ENCODE assay signal across 1 cellular context in the genomic region with DNA sequence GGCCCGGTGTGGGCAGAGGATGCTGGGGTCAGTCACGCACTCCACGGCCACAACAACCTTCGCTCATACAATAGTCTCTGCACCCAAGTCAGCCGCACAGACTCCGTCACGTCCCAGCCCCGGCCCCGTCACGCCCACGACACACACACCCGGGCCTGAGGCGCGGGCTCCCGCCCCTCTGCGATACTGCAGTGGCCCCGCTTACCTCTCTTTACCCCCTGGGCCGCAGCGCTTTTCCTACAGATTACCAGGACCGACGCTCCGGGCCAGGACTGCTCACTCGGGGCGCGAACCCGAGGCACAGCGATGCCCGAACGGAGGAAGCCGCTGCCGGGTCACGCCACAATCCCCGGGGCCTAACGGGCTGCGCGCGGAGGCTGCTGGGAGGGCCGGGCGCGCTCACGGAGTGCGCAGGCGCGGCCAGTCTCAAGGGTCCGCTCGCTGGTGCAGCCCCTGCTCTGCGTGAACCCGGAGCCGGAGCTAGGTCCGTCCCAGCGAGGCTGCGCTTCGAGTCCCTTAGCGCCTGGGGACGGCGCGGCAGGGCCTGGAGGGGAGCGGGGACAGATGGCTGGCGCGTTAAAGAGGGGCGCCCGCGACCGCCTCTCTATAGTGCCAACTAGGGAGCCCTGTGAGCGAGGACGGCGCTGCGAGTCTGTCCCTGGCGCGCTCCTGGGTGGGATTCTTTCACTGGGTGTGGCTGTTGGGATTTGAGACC.
A peak's percentile ranks its signal among the peaks of the same experiment; 100 is the strongest.
TF ChIP-seq lines count a peak whose summit lies in the region.

A gene (minus strand): TSS at position 358 of the 715 bp plus-strand sequence. CDS start 8,855 bp downstream, outside the sequence.

TF ChIP-seq in HepG2, 621 proteins besides CTCF, POLR2A, EP300 and RAD21 (continued from another document and continues in another):
- TF ChIP-seq REL (CRISPR knock-in tag; conservative IDR thresholded peaks at IDR 0.05) (no peak), ZSCAN30 (CRISPR knock-in tag; IDR thresholded peaks at IDR 0.05) (no peak), CHCHD3 (CRISPR knock-in tag; IDR thresholded peaks at IDR 0.05) (no peak), ZNF552 (CRISPR knock-in tag; IDR thresholded peaks at IDR 0.05; ENCODE audit: borderline replicate concordance) (no peak), SUZ12 (IDR thresholded peaks at IDR 0.05; ENCODE audit: low read depth, low read length) (peak; percentile 28; the same call in 1 of the 2 replicates), ATM (IDR thresholded peaks at IDR 0.05; ENCODE audit: borderline replicate concordance) (no peak), LCORL (IDR thresholded peaks at IDR 0.05) (no peak), LCORL (CRISPR knock-in tag; IDR thresholded peaks at IDR 0.05) (peak; percentile 36; the same call in 1 of the 2 replicates), ZNF891 (CRISPR knock-in tag; IDR thresholded peaks at IDR 0.05) (0 out of 2 replicates have a peak, but pooled peaks have one; percentile 67), ZNF225 (CRISPR knock-in tag; IDR thresholded peaks at IDR 0.05) (peak; percentile 64; the same call in 1 of the 2 replicates), ZNF598 (CRISPR knock-in tag; IDR thresholded peaks at IDR 0.05; ENCODE audit: borderline replicate concordance) (no peak), HOXA3 (CRISPR knock-in tag; IDR thresholded peaks at IDR 0.05) (peak; percentile 62; the same call in 1 of the 2 replicates), PTBP1 (IDR thresholded peaks at IDR 0.05; ENCODE audit: low read depth, low read length, poor library complexity, severe bottlenecking) (no peak), JDP2 (CRISPR knock-in tag; IDR thresholded peaks at IDR 0.05; ENCODE audit: borderline replicate concordance) (no peak), SMC3 (IDR thresholded peaks at IDR 0.05; ENCODE audit: low read length) (no peak), ZNF883 (CRISPR knock-in tag; IDR thresholded peaks at IDR 0.05; ENCODE audit: not compliant biosample characterization) (peak; percentile 28), KAT7 (CRISPR knock-in tag; IDR thresholded peaks at IDR 0.05; ENCODE audit: borderline replicate concordance) (0 out of 2 replicates have a peak, but pooled peaks have one; percentile 33), REXO4 (CRISPR knock-in tag; IDR thresholded peaks at IDR 0.05; ENCODE audit: borderline replicate concordance) (no peak), CHD4 (IDR thresholded peaks at IDR 0.05; ENCODE audit: borderline replicate concordance, low read length) (no peak), DR1 (CRISPR knock-in tag; IDR thresholded peaks at IDR 0.05) (0 out of 2 replicates have a peak, but pooled peaks have one; percentile 15), ZNF230 (CRISPR knock-in tag; IDR thresholded peaks at IDR 0.05) (0 out of 2 replicates have a peak, but pooled peaks have one; percentile 22), ARID2 (CRISPR knock-in tag; IDR thresholded peaks at IDR 0.05; ENCODE audit: borderline replicate concordance) (no peak), FIP1L1 (IDR thresholded peaks at IDR 0.05; ENCODE audit: borderline replicate concordance, insufficient read depth, low read depth, low read length) (no peak), PAWR (CRISPR knock-in tag; IDR thresholded peaks at IDR 0.05; ENCODE audit: borderline replicate concordance) (no peak), PRMT3 (CRISPR knock-in tag; IDR thresholded peaks at IDR 0.05; ENCODE audit: borderline replicate concordance, low read depth) (no peak), ZNF136 (CRISPR knock-in tag; IDR thresholded peaks at IDR 0.05; ENCODE audit: low read depth) (0 out of 2 replicates have a peak, but pooled peaks have one; percentile 42), ZFP36 (IDR thresholded peaks at IDR 0.05; ENCODE audit: borderline replicate concordance, low read depth, low read length, partially characterized antibody) (no peak), TCF7 (IDR thresholded peaks at IDR 0.05; ENCODE audit: low read depth) (no peak), ZNF20 (CRISPR knock-in tag; IDR thresholded peaks at IDR 0.05) (no peak)
- TF ChIP-seq, protein P1, sequence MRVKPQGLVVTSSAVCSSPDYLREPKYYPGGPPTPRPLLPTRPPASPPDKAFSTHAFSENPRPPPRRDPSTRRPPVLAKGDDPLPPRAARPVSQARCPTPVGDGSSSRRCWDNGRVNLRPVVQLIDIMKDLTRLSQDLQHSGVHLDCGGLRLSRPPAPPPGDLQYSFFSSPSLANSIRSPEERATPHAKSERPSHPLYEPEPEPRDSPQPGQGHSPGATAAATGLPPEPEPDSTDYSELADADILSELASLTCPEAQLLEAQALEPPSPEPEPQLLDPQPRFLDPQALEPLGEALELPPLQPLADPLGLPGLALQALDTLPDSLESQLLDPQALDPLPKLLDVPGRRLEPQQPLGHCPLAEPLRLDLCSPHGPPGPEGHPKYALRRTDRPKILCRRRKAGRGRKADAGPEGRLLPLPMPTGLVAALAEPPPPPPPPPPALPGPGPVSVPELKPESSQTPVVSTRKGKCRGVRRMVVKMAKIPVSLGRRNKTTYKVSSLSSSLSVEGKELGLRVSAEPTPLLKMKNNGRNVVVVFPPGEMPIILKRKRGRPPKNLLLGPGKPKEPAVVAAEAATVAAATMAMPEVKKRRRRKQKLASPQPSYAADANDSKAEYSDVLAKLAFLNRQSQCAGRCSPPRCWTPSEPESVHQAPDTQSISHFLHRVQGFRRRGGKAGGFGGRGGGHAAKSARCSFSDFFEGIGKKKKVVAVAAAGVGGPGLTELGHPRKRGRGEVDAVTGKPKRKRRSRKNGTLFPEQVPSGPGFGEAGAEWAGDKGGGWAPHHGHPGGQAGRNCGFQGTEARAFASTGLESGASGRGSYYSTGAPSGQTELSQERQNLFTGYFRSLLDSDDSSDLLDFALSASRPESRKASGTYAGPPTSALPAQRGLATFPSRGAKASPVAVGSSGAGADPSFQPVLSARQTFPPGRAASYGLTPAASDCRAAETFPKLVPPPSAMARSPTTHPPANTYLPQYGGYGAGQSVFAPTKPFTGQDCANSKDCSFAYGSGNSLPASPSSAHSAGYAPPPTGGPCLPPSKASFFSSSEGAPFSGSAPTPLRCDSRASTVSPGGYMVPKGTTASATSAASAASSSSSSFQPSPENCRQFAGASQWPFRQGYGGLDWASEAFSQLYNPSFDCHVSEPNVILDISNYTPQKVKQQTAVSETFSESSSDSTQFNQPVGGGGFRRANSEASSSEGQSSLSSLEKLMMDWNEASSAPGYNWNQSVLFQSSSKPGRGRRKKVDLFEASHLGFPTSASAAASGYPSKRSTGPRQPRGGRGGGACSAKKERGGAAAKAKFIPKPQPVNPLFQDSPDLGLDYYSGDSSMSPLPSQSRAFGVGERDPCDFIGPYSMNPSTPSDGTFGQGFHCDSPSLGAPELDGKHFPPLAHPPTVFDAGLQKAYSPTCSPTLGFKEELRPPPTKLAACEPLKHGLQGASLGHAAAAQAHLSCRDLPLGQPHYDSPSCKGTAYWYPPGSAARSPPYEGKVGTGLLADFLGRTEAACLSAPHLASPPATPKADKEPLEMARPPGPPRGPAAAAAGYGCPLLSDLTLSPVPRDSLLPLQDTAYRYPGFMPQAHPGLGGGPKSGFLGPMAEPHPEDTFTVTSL (CRISPR knock-in tag; IDR thresholded peaks at IDR 0.05; ENCODE audit: borderline replicate concordance) = no peak
- TF ChIP-seq, protein P2, sequence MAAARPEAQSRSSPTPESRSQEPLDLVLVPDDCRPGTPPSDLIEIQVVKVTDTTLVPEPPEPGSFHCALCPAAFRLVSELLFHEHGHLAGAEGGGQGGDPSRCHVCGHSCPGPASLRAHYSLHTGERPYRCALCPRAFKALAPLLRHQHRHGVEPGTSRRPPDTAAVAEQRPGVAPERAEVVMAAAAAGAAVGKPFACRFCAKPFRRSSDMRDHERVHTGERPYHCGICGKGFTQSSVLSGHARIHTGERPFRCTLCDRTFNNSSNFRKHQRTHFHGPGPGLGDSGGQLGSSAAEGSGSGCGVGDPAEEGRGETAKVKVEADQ (CRISPR knock-in tag; IDR thresholded peaks at IDR 0.05; ENCODE audit: borderline replicate concordance) = 0 out of 2 replicates have a peak, but pooled peaks have one; percentile 50
- TF ChIP-seq, protein P3, sequence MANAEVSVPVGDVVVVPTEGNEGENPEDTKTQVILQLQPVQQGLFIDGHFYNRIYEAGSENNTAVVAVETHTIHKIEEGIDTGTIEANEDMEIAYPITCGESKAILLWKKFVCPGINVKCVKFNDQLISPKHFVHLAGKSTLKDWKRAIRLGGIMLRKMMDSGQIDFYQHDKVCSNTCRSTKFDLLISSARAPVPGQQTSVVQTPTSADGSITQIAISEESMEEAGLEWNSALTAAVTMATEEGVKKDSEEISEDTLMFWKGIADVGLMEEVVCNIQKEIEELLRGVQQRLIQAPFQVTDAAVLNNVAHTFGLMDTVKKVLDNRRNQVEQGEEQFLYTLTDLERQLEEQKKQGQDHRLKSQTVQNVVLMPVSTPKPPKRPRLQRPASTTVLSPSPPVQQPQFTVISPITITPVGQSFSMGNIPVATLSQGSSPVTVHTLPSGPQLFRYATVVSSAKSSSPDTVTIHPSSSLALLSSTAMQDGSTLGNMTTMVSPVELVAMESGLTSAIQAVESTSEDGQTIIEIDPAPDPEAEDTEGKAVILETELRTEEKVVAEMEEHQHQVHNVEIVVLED (CRISPR knock-in tag; IDR thresholded peaks at IDR 0.05; ENCODE audit: borderline replicate concordance) = peak; percentile 69; the same call in 1 of the 2 replicates
- TF ChIP-seq, protein P4, sequence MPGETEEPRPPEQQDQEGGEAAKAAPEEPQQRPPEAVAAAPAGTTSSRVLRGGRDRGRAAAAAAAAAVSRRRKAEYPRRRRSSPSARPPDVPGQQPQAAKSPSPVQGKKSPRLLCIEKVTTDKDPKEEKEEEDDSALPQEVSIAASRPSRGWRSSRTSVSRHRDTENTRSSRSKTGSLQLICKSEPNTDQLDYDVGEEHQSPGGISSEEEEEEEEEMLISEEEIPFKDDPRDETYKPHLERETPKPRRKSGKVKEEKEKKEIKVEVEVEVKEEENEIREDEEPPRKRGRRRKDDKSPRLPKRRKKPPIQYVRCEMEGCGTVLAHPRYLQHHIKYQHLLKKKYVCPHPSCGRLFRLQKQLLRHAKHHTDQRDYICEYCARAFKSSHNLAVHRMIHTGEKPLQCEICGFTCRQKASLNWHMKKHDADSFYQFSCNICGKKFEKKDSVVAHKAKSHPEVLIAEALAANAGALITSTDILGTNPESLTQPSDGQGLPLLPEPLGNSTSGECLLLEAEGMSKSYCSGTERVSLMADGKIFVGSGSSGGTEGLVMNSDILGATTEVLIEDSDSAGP (CRISPR knock-in tag; IDR thresholded peaks at IDR 0.05; ENCODE audit: borderline replicate concordance) = peak; percentile 81
- TF ChIP-seq, protein P5, sequence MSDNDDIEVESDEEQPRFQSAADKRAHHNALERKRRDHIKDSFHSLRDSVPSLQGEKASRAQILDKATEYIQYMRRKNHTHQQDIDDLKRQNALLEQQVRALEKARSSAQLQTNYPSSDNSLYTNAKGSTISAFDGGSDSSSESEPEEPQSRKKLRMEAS (IDR thresholded peaks at IDR 0.05) = peak; percentile 77
- TF ChIP-seq, protein P6, sequence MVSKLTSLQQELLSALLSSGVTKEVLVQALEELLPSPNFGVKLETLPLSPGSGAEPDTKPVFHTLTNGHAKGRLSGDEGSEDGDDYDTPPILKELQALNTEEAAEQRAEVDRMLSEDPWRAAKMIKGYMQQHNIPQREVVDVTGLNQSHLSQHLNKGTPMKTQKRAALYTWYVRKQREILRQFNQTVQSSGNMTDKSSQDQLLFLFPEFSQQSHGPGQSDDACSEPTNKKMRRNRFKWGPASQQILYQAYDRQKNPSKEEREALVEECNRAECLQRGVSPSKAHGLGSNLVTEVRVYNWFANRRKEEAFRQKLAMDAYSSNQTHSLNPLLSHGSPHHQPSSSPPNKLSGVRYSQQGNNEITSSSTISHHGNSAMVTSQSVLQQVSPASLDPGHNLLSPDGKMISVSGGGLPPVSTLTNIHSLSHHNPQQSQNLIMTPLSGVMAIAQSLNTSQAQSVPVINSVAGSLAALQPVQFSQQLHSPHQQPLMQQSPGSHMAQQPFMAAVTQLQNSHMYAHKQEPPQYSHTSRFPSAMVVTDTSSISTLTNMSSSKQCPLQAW (CRISPR knock-in tag; IDR thresholded peaks at IDR 0.05) = peak; percentile 39; the same call in 1 of the 2 replicates
- TF ChIP-seq, protein P7, sequence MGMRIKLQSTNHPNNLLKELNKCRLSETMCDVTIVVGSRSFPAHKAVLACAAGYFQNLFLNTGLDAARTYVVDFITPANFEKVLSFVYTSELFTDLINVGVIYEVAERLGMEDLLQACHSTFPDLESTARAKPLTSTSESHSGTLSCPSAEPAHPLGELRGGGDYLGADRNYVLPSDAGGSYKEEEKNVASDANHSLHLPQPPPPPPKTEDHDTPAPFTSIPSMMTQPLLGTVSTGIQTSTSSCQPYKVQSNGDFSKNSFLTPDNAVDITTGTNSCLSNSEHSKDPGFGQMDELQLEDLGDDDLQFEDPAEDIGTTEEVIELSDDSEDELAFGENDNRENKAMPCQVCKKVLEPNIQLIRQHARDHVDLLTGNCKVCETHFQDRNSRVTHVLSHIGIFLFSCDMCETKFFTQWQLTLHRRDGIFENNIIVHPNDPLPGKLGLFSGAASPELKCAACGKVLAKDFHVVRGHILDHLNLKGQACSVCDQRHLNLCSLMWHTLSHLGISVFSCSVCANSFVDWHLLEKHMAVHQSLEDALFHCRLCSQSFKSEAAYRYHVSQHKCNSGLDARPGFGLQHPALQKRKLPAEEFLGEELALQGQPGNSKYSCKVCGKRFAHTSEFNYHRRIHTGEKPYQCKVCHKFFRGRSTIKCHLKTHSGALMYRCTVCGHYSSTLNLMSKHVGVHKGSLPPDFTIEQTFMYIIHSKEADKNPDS (CRISPR knock-in tag; IDR thresholded peaks at IDR 0.05) = no peak
- TF ChIP-seq, protein P8, sequence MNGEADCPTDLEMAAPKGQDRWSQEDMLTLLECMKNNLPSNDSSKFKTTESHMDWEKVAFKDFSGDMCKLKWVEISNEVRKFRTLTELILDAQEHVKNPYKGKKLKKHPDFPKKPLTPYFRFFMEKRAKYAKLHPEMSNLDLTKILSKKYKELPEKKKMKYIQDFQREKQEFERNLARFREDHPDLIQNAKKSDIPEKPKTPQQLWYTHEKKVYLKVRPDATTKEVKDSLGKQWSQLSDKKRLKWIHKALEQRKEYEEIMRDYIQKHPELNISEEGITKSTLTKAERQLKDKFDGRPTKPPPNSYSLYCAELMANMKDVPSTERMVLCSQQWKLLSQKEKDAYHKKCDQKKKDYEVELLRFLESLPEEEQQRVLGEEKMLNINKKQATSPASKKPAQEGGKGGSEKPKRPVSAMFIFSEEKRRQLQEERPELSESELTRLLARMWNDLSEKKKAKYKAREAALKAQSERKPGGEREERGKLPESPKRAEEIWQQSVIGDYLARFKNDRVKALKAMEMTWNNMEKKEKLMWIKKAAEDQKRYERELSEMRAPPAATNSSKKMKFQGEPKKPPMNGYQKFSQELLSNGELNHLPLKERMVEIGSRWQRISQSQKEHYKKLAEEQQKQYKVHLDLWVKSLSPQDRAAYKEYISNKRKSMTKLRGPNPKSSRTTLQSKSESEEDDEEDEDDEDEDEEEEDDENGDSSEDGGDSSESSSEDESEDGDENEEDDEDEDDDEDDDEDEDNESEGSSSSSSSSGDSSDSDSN (CRISPR knock-in tag; IDR thresholded peaks at IDR 0.05) = peak; percentile 81
- TF ChIP-seq, protein P9, sequence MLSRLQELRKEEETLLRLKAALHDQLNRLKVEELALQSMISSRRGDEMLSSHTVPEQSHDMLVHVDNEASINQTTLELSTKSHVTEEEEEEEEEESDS (CRISPR knock-in tag; IDR thresholded peaks at IDR 0.05; ENCODE audit: borderline replicate concordance) = no peak
